In the genomic region with DNA sequence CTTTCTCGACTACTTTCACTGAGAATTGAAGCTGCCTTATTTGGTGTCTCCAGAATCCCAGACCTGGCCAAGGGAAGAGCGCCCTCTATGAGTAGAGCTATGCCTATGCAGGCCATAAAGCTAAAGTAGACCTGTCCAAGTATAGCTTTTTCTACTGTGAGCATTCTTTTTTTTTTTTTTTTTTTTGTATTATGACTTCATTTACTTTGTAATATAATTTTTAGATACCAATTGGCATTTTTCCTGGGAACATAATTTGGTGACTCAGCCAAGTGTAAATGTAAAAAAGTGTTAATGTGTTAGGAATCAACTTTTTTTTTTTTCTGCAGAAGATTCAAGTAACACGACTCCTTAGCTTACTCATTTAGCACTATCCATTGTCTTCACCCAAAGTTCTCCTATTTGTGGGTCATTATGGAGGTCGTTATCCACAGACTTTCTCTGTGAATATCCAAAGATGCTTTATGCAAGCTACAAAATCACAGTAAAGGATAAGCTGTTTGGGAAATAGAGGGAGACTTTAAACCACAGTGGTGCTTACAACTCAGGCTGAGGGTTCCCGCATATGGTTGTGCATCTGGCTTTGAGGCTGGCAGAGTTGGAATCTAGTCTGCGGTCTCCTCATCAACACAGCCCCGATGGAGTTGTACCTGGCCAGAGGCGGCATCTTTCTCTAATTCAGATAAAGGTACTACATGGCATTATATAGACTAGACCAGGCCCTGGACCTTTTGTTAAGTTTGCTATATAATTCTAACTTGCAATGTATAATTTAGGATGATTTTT, we compare ENCODE assay signal across 8 cellular contexts.
DNase-seq lines count a peak whose midpoint lies in the region; ATAC-seq, FAIRE-seq and TF ChIP-seq lines count a peak whose summit lies in the region.

No MANE protein-coding gene starts in this region.

- no peak overlapping the region for H3K14ac ChIP-seq in IMR-90 (replicated peaks; ENCODE audit: low read depth, low read length)

- H2BK5ac ChIP-seq in IMR-90 (ENCODE audit: low read depth, low read length, poor library complexity, severe bottlenecking), result no peak overlapping the region

- H4K5ac ChIP-seq in IMR-90 (ENCODE audit: low read depth, low read length), result no peak overlapping the region

- no peak overlapping the region for H2BK120ac ChIP-seq in IMR-90 (ENCODE audit: low read depth, low read length)

- H2AK9ac ChIP-seq in IMR-90 (replicated peaks; ENCODE audit: low read depth, low read length, poor library complexity), result no peak overlapping the region

- no peaks in the 10 kb centered on the region for H3K9me1 ChIP-seq in IMR-90 (ENCODE audit: insufficient read depth, low read length)

- intact Hi-C loops in IMR-90 (cut with micrococcal nuclease), result no loop called here
- intact Hi-C loops in adrenal gland (cut with DNase I), result no loop called here
- intact Hi-C loops in Right ventricle myocardium superior (cut with DNase I), result no loop called here

- CTCF ChIA-PET in IMR-90 (lab: Yijun Ruan, JAX), result interaction anchor here (0.6 kb wide), 1 partner anchor 427 kb away, joined by 4 read pairs; no protein-coding TSS in a partner anchor

- H3K18ac ChIP-seq in IMR-90 (ENCODE audit: low read depth, low read length), result no peak overlapping the region

- no peak for TF ChIP-seq POLR2A in IMR-90 (IDR thresholded peaks at IDR 0.05; ENCODE audit: low read depth, low read length)
- no peak for TF ChIP-seq POLR2A in adrenal gland (IDR thresholded peaks at IDR 0.05)

- ATAC-seq in GM18870 (IDR thresholded peaks at IDR 0.05; ENCODE audit: unreplicated experiment) (peak; percentile 63), IMR-90 (ENCODE audit: low read depth) (no peak), Right ventricle myocardium superior (ENCODE audit: poor library complexity) (no peak)

- H3K4ac ChIP-seq in IMR-90 (ENCODE audit: low read depth, low read length), result no peak overlapping the region

- no peak for FAIRE-seq in small intestine (lab: Jason Lieb, UNC)

- in situ Hi-C loops in IMR-90 (cut with MboI; ENCODE audit: low sequenced_read_pairs), result no loop called here

- no peak overlapping the region for H2BK15ac ChIP-seq in IMR-90 (ENCODE audit: low read depth, low read length)

- DNase-seq in Ammon's horn (ENCODE audit: low spot score) (peak; percentile 27), IMR-90 (no peak), adrenal gland (no peak), medulla oblongata (ENCODE audit: extremely low spot score) (peak; percentile 18), small intestine (no peak), Right ventricle myocardium superior (no peak)
- no peak for DNase-seq in stimulated activated CD4-positive, alpha-beta T cell treated with anti-CD3 and anti-CD28 coated beads, Interleukin-4, amount 100 ng/mL, for 1 hour

- no peak overlapping the region for H2AK5ac ChIP-seq in IMR-90 (ENCODE audit: low read depth, low read length)

- H2BK20ac ChIP-seq in IMR-90 (ENCODE audit: low read depth, low read length), result no peak overlapping the region

- no peak overlapping the region for H3K9ac ChIP-seq in IMR-90 (ENCODE audit: low read depth, low read length)

- H3K27ac ChIP-seq in IMR-90 (ENCODE audit: insufficient read depth, low read length), result no peak overlapping the region
- no peak overlapping the region for H3K27ac ChIP-seq in adrenal gland
- no peak overlapping the region for H3K27ac ChIP-seq in small intestine (ENCODE audit: low read depth in 1 of 2, low read length in 1 of 2)

- TF ChIP-seq CTCF in IMR-90 (conservative IDR thresholded peaks at IDR 0.05; ENCODE audit: low read depth, low read length) (0 out of 2 replicates have a peak, but pooled peaks have one; percentile 9), adrenal gland (IDR thresholded peaks at IDR 0.05) (peak in 4 of 6 experiments; percentile 19 to 38 (median 30))

- BruUV-seq in IMR-90 (replicated peaks; lab: Mats Ljungman, UMichigan), result no TSS peak

- no peaks in the 10 kb centered on the region for H3K4me1 ChIP-seq in IMR-90 (ENCODE audit: control insufficient read depth, insufficient read depth, low read length)
- H3K4me1 ChIP-seq in adrenal gland (replicated peaks in 1 of 2), result no peaks in the 10 kb centered on the region
- no peaks in the 10 kb centered on the region for H3K4me1 ChIP-seq in small intestine (ENCODE audit: control insufficient read depth in 2 of 2, insufficient read depth in 1 of 2, low read depth in 1 of 2, low read length in 1 of 2)

- no peaks in the 10 kb centered on the region for H3K79me1 ChIP-seq in IMR-90 (ENCODE audit: low read depth in 1 of 2, low read length in 2 of 2)

- H3K23ac ChIP-seq in IMR-90 (ENCODE audit: low read depth, low read length), result no peak overlapping the region

- peaks cover 7% of the 10 kb centered on the region for H3K9me3 ChIP-seq in IMR-90 (ENCODE audit: control insufficient read depth, insufficient read depth, low read length)
- no peaks in the 10 kb centered on the region for H3K9me3 ChIP-seq in adrenal gland (replicated peaks in 1 of 3)
- no peaks in the 10 kb centered on the region for H3K9me3 ChIP-seq in small intestine (ENCODE audit: control insufficient read depth, low read depth)

- POLR2A ChIA-PET in IMR-90 (lab: Charles Lee; ENCODE audit: unreplicated experiment), result no interaction called here

- TF ChIP-seq RAD21 in IMR-90 (IDR thresholded peaks at IDR 0.05; ENCODE audit: low read length), result no peak

- H4K20me1 ChIP-seq in IMR-90 (ENCODE audit: insufficient read depth, low read length), result no peaks in the 10 kb centered on the region

- H3K27me3 ChIP-seq in IMR-90 (ENCODE audit: control insufficient read depth, insufficient read depth, low read length) (no peaks in the 10 kb centered on the region), adrenal gland (no peaks in the 10 kb centered on the region), small intestine (ENCODE audit: control insufficient read depth in 2 of 2, insufficient read depth in 2 of 2, low read length in 2 of 2) (no peaks in the 10 kb centered on the region)

- dilution Hi-C loops in IMR-90 (cut with HindIII; ENCODE audit: low sequenced_read_pairs, unreplicated experiment), result no loop called here

- no peak overlapping the region for H4K8ac ChIP-seq in IMR-90 (ENCODE audit: low read depth in 2 of 2, low read length in 2 of 2)

- no peak overlapping the region for H3K4me3 ChIP-seq in IMR-90 (ENCODE audit: insufficient read depth, low read depth, low read length)
- H3K4me3 ChIP-seq in adrenal gland, result no peak overlapping the region
- no peak overlapping the region for H3K4me3 ChIP-seq in small intestine (ENCODE audit: low read depth in 1 of 2, low read length in 2 of 2)

- no peak overlapping the region for H3K56ac ChIP-seq in IMR-90 (ENCODE audit: extremely low read depth, insufficient read depth, low read length)

- H2AFZ ChIP-seq in IMR-90 (replicated peaks; ENCODE audit: low read length, poor library complexity), result no peak overlapping the region

- WGBS in IMR-90 (ENCODE audit: extremely low coverage in 2 of 2, insufficient read length in 1 of 2), 2 experiments, result no CpG with 5 or more reads among the region's 8 CpGs
- WGBS in adrenal gland, 4 donors, result 55 to 67% (median 61%) methylated on average over 8 of the region's 8 CpGs
- WGBS in small intestine, 3 donors, result 60 to 63% (median 62%) methylated on average over 8 of the region's 8 CpGs

- H3K36me3 ChIP-seq in IMR-90 (ENCODE audit: control insufficient read depth, insufficient read depth, low read length), result no peaks in the 10 kb centered on the region
- H3K36me3 ChIP-seq in adrenal gland (replicated peaks in 1 of 2), result no peaks in the 10 kb centered on the region
- H3K36me3 ChIP-seq in small intestine (ENCODE audit: control insufficient read depth in 2 of 2, insufficient read depth in 2 of 2, low read length in 2 of 2), result no peaks in the 10 kb centered on the region

- no peak overlapping the region for H4K91ac ChIP-seq in IMR-90 (ENCODE audit: insufficient read depth, low read depth, low read length)

- no peak overlapping the region for H3K4me2 ChIP-seq in IMR-90 (ENCODE audit: low read depth, low read length)

TF ChIP-seq in IMR-90, 13 proteins besides CTCF, POLR2A, EP300 and RAD21:
- TF ChIP-seq MXI1 (IDR thresholded peaks at IDR 0.05; ENCODE audit: borderline replicate concordance, low read depth, low read length), result no peak

Comparison
In these comparisons a context has a peak if more than half of its experiments do, and no peak if none do; other contexts are left out.
1. DNase-seq: peak in Ammon's horn (single experiment) and medulla oblongata (single experiment); none in IMR-90 (single experiment), adrenal gland (0 of 7), stimulated activated CD4-positive, alpha-beta T cell treated with anti-CD3 and anti-CD28 coated beads, Interleukin-4, amount 100 ng/mL, for 1 hour (single experiment), small intestine (single experiment) and Right ventricle myocardium superior (single experiment).